11 cellular contexts compared by ENCODE assay signal in genomic region chr14:39376671-39377403, GRCh38. TPM values are rescaled to one million over a fixed set of nuclear protein-coding genes. Genes with fewer than 3 reads are reported as not detected.
DNase-seq lines count a peak whose midpoint lies in the region; ATAC-seq, FAIRE-seq and TF ChIP-seq lines count a peak whose summit lies in the region.
"Had no signal": no experiment of that assay in that cellular context is flagged by ENCODE, and none has a peak within 500 bp of the region (broad histone marks: within the 10 kb centered on the region; RNA-seq: fewer than 3 reads in every experiment).

No MANE protein-coding gene starts in this region.

- H3K27ac ChIP-seq in astrocyte (ENCODE audit: low read depth, low read length) (peak overlapping the region; percentile 46), keratinocyte (ENCODE audit: control insufficient read depth, insufficient read depth, low read length) (no peak overlapping the region), smooth muscle cell (ENCODE audit: low read depth) (peak overlapping the region; percentile 89)

- peak; percentile 5 for DNase-seq in HT-29 (ENCODE audit: low spot score)
- DNase-seq in astrocyte (ENCODE audit: low read depth) = peak; percentile 46
- no peak for DNase-seq in keratinocyte (ENCODE audit: low read depth, low spot score)
- DNase-seq in smooth muscle cell (lab: John Stamatoyannopoulos, UW; ENCODE audit: unreplicated experiment) = no peak
- no peak for DNase-seq in epidermal melanocyte (ENCODE audit: insufficient read length, low spot score)
- no peak for DNase-seq in HuH-7.5 (ENCODE audit: low spot score)
- DNase-seq: activated CD4-positive, alpha-beta T cell treated with anti-CD3 and anti-CD28 coated beads for 4 hours; caudate nucleus had no signal

- H4K20me1 ChIP-seq in astrocyte (ENCODE audit: insufficient read depth, low read length) (no peaks in the 10 kb centered on the region), keratinocyte (ENCODE audit: control insufficient read depth, extremely low read depth, insufficient read depth, low read length) (no peaks in the 10 kb centered on the region), smooth muscle cell (ENCODE audit: low read depth) (no peaks in the 10 kb centered on the region)

- peak overlapping the region; percentile 31 for H3K4me3 Mint-ChIP-seq in astrocyte (ENCODE audit: unreplicated experiment)
- H3K4me3 Mint-ChIP-seq: memory B cell had no signal

- no peaks in the 10 kb centered on the region for H3K9me3 Mint-ChIP-seq in astrocyte (ENCODE audit: unreplicated experiment)
- H3K9me3 Mint-ChIP-seq: memory B cell had no signal

- H3K4me1 Mint-ChIP-seq in astrocyte (ENCODE audit: low read depth, unreplicated experiment) = peaks cover 24% of the 10 kb centered on the region
- H3K4me1 Mint-ChIP-seq: memory B cell had no signal

- no peaks in the 10 kb centered on the region for H3F3A ChIP-seq in smooth muscle cell (ENCODE audit: low read depth)

- H3K27me3 ChIP-seq in astrocyte (ENCODE audit: insufficient read depth, low read length) (no peaks in the 10 kb centered on the region), keratinocyte (ENCODE audit: control insufficient read depth, extremely low read depth, insufficient read depth, low read length) (no peaks in the 10 kb centered on the region), smooth muscle cell (ENCODE audit: low read depth) (no peaks in the 10 kb centered on the region)

- H3K36me3 ChIP-seq in astrocyte (ENCODE audit: insufficient read depth, low read length) (no peaks in the 10 kb centered on the region), keratinocyte (ENCODE audit: control insufficient read depth in 2 of 2, extremely low read depth in 1 of 2, insufficient read depth in 2 of 2, low read length in 2 of 2) (no peaks in the 10 kb centered on the region), smooth muscle cell (ENCODE audit: low read depth) (no peaks in the 10 kb centered on the region)

- H3K4me2 ChIP-seq in astrocyte (ENCODE audit: low read length) (peak overlapping the region; percentile 76), keratinocyte (ENCODE audit: control insufficient read depth, extremely low read depth, insufficient read depth, low read depth, low read length) (no peak overlapping the region), smooth muscle cell (peak overlapping the region; percentile 79)

- H3K4me1 ChIP-seq in astrocyte (ENCODE audit: insufficient read depth, low read length) = peaks cover 7% of the 10 kb centered on the region
- H3K4me1 ChIP-seq in keratinocyte (ENCODE audit: control insufficient read depth, extremely low read depth, insufficient read depth, low read length) = peaks cover 6% of the 10 kb centered on the region
- peaks cover 10% of the 10 kb centered on the region for H3K4me1 ChIP-seq in smooth muscle cell (ENCODE audit: low read depth)

- H3K9ac ChIP-seq in astrocyte (ENCODE audit: low read length) (peak overlapping the region; percentile 53), keratinocyte (ENCODE audit: control insufficient read depth, extremely low read depth, insufficient read depth, low read length) (no peak overlapping the region), smooth muscle cell (ENCODE audit: low read depth) (peak overlapping the region; percentile 66)

- H3K9me3 ChIP-seq in astrocyte (ENCODE audit: insufficient read depth, low read depth, low read length) (no peaks in the 10 kb centered on the region), keratinocyte (ENCODE audit: control insufficient read depth, low read depth, low read length) (no peaks in the 10 kb centered on the region), smooth muscle cell (replicated peaks; ENCODE audit: low read depth) (no peaks in the 10 kb centered on the region)

- H3K79me2 ChIP-seq in astrocyte (ENCODE audit: insufficient read depth, low read length) (no peaks in the 10 kb centered on the region), keratinocyte (ENCODE audit: control insufficient read depth, insufficient read depth, low read length) (no peaks in the 10 kb centered on the region), smooth muscle cell (ENCODE audit: low read depth) (no peaks in the 10 kb centered on the region)

- H3K27me3 Mint-ChIP-seq in astrocyte (ENCODE audit: low read depth, unreplicated experiment) = no peaks in the 10 kb centered on the region
- H3K27me3 Mint-ChIP-seq: memory B cell had no signal

- dilution Hi-C loops in keratinocyte (cut with MboI; ENCODE audit: extremely low pct_ligation_motif_present, low sequenced_read_pairs) = no loop called here

- peak overlapping the region; percentile 92 for H3K27ac Mint-ChIP-seq in astrocyte (ENCODE audit: unreplicated experiment)
- H3K27ac Mint-ChIP-seq: memory B cell had no signal

- ATAC-seq in GM21576 (IDR thresholded peaks at IDR 0.05; ENCODE audit: unreplicated experiment) = no peak
- no peak for ATAC-seq in HG03354 (IDR thresholded peaks at IDR 0.05; ENCODE audit: poor library complexity, severe bottlenecking, unreplicated experiment)

- H3K4me3 ChIP-seq in astrocyte (ENCODE audit: insufficient read depth, low read depth, low read length) (no peak overlapping the region), keratinocyte (ENCODE audit: control insufficient read depth in 2 of 3, extremely low read depth in 1 of 3, insufficient read depth in 2 of 3, low read depth in 1 of 3, low read length in 3 of 3) (no peak overlapping the region), smooth muscle cell (peak overlapping the region; percentile 25)

- H2AFZ ChIP-seq in astrocyte (ENCODE audit: low read depth, low read length) (peak overlapping the region; percentile 18), keratinocyte (ENCODE audit: control insufficient read depth, low read length) (peak overlapping the region; percentile 33), smooth muscle cell (ENCODE audit: low read depth) (peak overlapping the region; percentile 64)

- TF ChIP-seq CTCF in astrocyte (IDR thresholded peaks at IDR 0.05; ENCODE audit: insufficient read depth, low read depth, low read length) (no peak), keratinocyte (optimal IDR thresholded peaks at IDR 0.05 in 1 of 3, IDR thresholded peaks at IDR 0.05 in 1 of 3, conservative IDR thresholded peaks at IDR 0.05 in 1 of 3; ENCODE audit: extremely low read depth in 1 of 3, insufficient read depth in 2 of 3, low read length in 3 of 3) (no peak), smooth muscle cell (IDR thresholded peaks at IDR 0.05; ENCODE audit: borderline replicate concordance, insufficient read depth, poor library complexity, severe bottlenecking) (no peak)

- H3K36me3 Mint-ChIP-seq in astrocyte (ENCODE audit: low read depth, unreplicated experiment) = no peaks in the 10 kb centered on the region

- FAIRE-seq in astrocyte (lab: Jason Lieb, UNC) (peak; percentile 63), keratinocyte (lab: Jason Lieb, UNC) (peak; percentile 65)

- WGBS in smooth muscle cell (ENCODE audit: low lambda C conversion rate) = 22% methylated on average over 4 of the region's 4 CpGs

- no peaks in the 10 kb centered on the region for H3K9me1 ChIP-seq in keratinocyte (ENCODE audit: control insufficient read depth, extremely low read depth, insufficient read depth, low read length)

RNA-seq across cellular contexts. Expression of gene FBXO33, which starts 55.4 kb away (rescaled TPM):
- 13.4 and 17.1 TPM in 2 replicates for total RNA-seq in HT-29 (2014; rRNA removed; shearing (Covaris generic))
- total RNA-seq in astrocyte (9.4 and 10.9 TPM in 2 replicates), smooth muscle cell (15.4 and 20.1 TPM in 2 replicates)
- polyA plus RNA-seq in keratinocyte (6.6 to 12.0 TPM (median 8.4 TPM) in 3 replicates), smooth muscle cell (9.2 and 9.3 TPM in 2 replicates)
- polyA plus RNA-seq in keratinocyte (2011; ENCODE audit: low read depth) = 3.0 TPM
- 4.3 and 10.0 TPM in 2 replicates for polyA plus RNA-seq in keratinocyte (2011; cell fraction: cytosol; rRNA removed)
- polyA plus RNA-seq in keratinocyte (2011; cell fraction: nucleus; rRNA removed) = 7.8 and 9.4 TPM in 2 replicates
- 6.9 and 7.0 TPM in 2 replicates for polyA plus RNA-seq in keratinocyte (2012; ENCODE audit: low replicate concordance)
- polyA minus RNA-seq in keratinocyte = 1.3 to 8.4 TPM (median 7.2 TPM) in 3 replicates
- 7.9 TPM for polyA minus RNA-seq in keratinocyte (2011; cell fraction: cytosol; rRNA and poly(A)+ RNA removed)
- 6.5 and 8.2 TPM in 2 replicates for polyA minus RNA-seq in keratinocyte (2011; cell fraction: nucleus; rRNA and poly(A)+ RNA removed)

Comparison
In these comparisons a context has a peak if more than half of its experiments do, and no peak if none do; other contexts are left out.
1. DNase-seq: peak in HT-29 (single experiment) and astrocyte (single experiment); none in keratinocyte (single experiment), smooth muscle cell (single experiment), epidermal melanocyte (single experiment) and HuH-7.5 (single experiment).
2. Peak in every context shown above with its lines, with median percentiles within 50 percentile points of each other: H2AFZ ChIP-seq.